28 cellular contexts compared by ENCODE assay signal in genomic region chr18:23415530-23415929, GRCh38.
"Had no signal": no experiment of that assay in that cellular context is flagged by ENCODE, and none has a peak within 500 bp of the region (broad histone marks: within the 10 kb centered on the region; RNA-seq: fewer than 3 reads in every experiment).

No MANE protein-coding gene starts in this region.

- H3K9me3 Mint-ChIP-seq: activated B cell treated with CpG ODN at 0.5 μM for 24 hours; activated naive CD4-positive, alpha-beta T cell treated with anti-CD3 and anti-CD28 coated beads, Interleukin-2, amount 50 U/mL, for 72 hours; activated T-cell treated with anti-CD3 and anti-CD28 coated beads, Interleukin-2, amount 50 U/mL, for 24 hours; activated T-helper 17 cell treated with anti-CD3 and anti-CD28 coated beads, Interleukin-2, amount 50 U/mL, for 72 hours; brain; mesothelial cell of epicardium; naive thymus-derived CD8-positive, alpha-beta T cell; neural progenitor cell; stimulated activated naive B cell treated with anti-CD40 and anti-IgM and Interleukin-4, amounts not matched to agents 10 μg/mL and 1 μg/mL and 100 μg/mL, for 72 hours had no signal

- H3K4me3 ChIP-seq: left ventricle myocardium inferior, neural progenitor cell, sigmoid colon, smooth muscle cell, testis, vagina had no signal

- H3K27ac Mint-ChIP-seq: activated B cell treated with CpG ODN at 0.5 μM for 24 hours; activated CD4-positive, alpha-beta T cell treated with anti-CD3 and anti-CD28 coated beads for 36 hours; activated naive CD4-positive, alpha-beta T cell treated with anti-CD3 and anti-CD28 coated beads, Interleukin-2, amount 50 U/mL, for 72 hours; activated T-cell treated with anti-CD3 and anti-CD28 coated beads, Interleukin-2, amount 50 U/mL, for 24 hours; activated T-helper 17 cell treated with anti-CD3 and anti-CD28 coated beads, Interleukin-2, amount 50 U/mL, for 72 hours; brain; mesothelial cell of epicardium; naive thymus-derived CD8-positive, alpha-beta T cell; neural progenitor cell; progenitor cell of endocrine pancreas; stimulated activated naive B cell treated with anti-CD40 and anti-IgM and Interleukin-4, amounts not matched to agents 10 μg/mL and 1 μg/mL and 100 μg/mL, for 72 hours had no signal

- H3K4me2 ChIP-seq: neural progenitor cell, smooth muscle cell had no signal

- H3K4me1 ChIP-seq: foreskin keratinocyte, sigmoid colon, testis, vagina had no signal

- DNase-seq: activated B cell treated with CpG ODN at 0.5 μM for 24 hours; activated CD4-positive, alpha-beta T cell treated with anti-CD3 and anti-CD28 coated beads for 36 hours; activated CD4-positive, alpha-beta T cell treated with anti-CD3 and anti-CD28 coated beads, Interleukin-2, amount 50 U/mL, for 4 hours; activated CD8-positive, alpha-beta memory T cell treated with anti-CD3 and anti-CD28 coated beads for 24 hours; activated CD8-positive, alpha-beta memory T cell treated with anti-CD3 and anti-CD28 coated beads, Interleukin-2, amount 50 U/mL, for 4 hours; activated T-cell treated with anti-CD3 and anti-CD28 coated beads, Interleukin-2, amount 50 U/mL, for 24 hours; aorta; dermis blood vessel endothelial cell; effector CD8-positive, alpha-beta T cell; foreskin keratinocyte; kidney glomerular epithelial cell; left ventricle myocardium inferior; mammary epithelial cell; naive thymus-derived CD8-positive, alpha-beta T cell; retina; sigmoid colon; stimulated activated CD4-positive, alpha-beta T cell treated with anti-CD3 and anti-CD28 coated beads, Interleukin-15, amount 100 ng/mL, for 24 hours; stimulated activated naive B cell treated with anti-CD40 and anti-IgM and Interleukin-4, amounts not matched to agents 10 μg/mL and 1 μg/mL and 100 μg/mL, for 72 hours; testis; trophoblast cell had no signal

- H3K4me3 Mint-ChIP-seq: activated B cell treated with CpG ODN at 0.5 μM for 24 hours; activated CD4-positive, alpha-beta T cell treated with anti-CD3 and anti-CD28 coated beads for 36 hours; activated T-cell treated with anti-CD3 and anti-CD28 coated beads, Interleukin-2, amount 50 U/mL, for 24 hours; activated T-helper 17 cell treated with anti-CD3 and anti-CD28 coated beads, Interleukin-2, amount 50 U/mL, for 72 hours; brain; mesothelial cell of epicardium; naive thymus-derived CD8-positive, alpha-beta T cell; neural progenitor cell; stimulated activated naive B cell treated with anti-CD40 and anti-IgM and Interleukin-4, amounts not matched to agents 10 μg/mL and 1 μg/mL and 100 μg/mL, for 72 hours had no signal

- H3K27me3 ChIP-seq: foreskin keratinocyte, neural progenitor cell, sigmoid colon, testis, vagina had no signal

- H3K4me1 Mint-ChIP-seq: activated CD4-positive, alpha-beta T cell treated with anti-CD3 and anti-CD28 coated beads for 36 hours; activated T-helper 17 cell treated with anti-CD3 and anti-CD28 coated beads, Interleukin-2, amount 50 U/mL, for 72 hours; mesothelial cell of epicardium had no signal

- H3K27me3 Mint-ChIP-seq: activated B cell treated with CpG ODN at 0.5 μM for 24 hours; activated CD4-positive, alpha-beta T cell treated with anti-CD3 and anti-CD28 coated beads for 36 hours; activated T-cell treated with anti-CD3 and anti-CD28 coated beads, Interleukin-2, amount 50 U/mL, for 24 hours; activated T-helper 17 cell treated with anti-CD3 and anti-CD28 coated beads, Interleukin-2, amount 50 U/mL, for 72 hours; brain; naive thymus-derived CD8-positive, alpha-beta T cell; progenitor cell of endocrine pancreas; stimulated activated naive B cell treated with anti-CD40 and anti-IgM and Interleukin-4, amounts not matched to agents 10 μg/mL and 1 μg/mL and 100 μg/mL, for 72 hours had no signal

- ATAC-seq: activated CD4-positive, alpha-beta T cell treated with anti-CD3 and anti-CD28 coated beads for 36 hours; activated naive CD4-positive, alpha-beta T cell treated with anti-CD3 and anti-CD28 coated beads, Interleukin-2, amount 50 U/mL, for 72 hours; activated T-helper 17 cell treated with anti-CD3 and anti-CD28 coated beads, Interleukin-2, amount 50 U/mL, for 72 hours; foreskin keratinocyte; naive thymus-derived CD8-positive, alpha-beta T cell had no signal

- H3K36me3 ChIP-seq: left ventricle myocardium inferior, neural progenitor cell, sigmoid colon, vagina had no signal

- H3K36me3 Mint-ChIP-seq: activated naive CD4-positive, alpha-beta T cell treated with anti-CD3 and anti-CD28 coated beads, Interleukin-2, amount 50 U/mL, for 72 hours; brain; mesothelial cell of epicardium; naive thymus-derived CD8-positive, alpha-beta T cell; neural progenitor cell had no signal

- H2AFZ ChIP-seq: neural progenitor cell had no signal

- H3K27ac ChIP-seq: foreskin keratinocyte, left ventricle myocardium inferior, neural progenitor cell, sigmoid colon, testis, vagina had no signal
